8 cellular contexts compared by ENCODE assay signal in the genomic region with DNA sequence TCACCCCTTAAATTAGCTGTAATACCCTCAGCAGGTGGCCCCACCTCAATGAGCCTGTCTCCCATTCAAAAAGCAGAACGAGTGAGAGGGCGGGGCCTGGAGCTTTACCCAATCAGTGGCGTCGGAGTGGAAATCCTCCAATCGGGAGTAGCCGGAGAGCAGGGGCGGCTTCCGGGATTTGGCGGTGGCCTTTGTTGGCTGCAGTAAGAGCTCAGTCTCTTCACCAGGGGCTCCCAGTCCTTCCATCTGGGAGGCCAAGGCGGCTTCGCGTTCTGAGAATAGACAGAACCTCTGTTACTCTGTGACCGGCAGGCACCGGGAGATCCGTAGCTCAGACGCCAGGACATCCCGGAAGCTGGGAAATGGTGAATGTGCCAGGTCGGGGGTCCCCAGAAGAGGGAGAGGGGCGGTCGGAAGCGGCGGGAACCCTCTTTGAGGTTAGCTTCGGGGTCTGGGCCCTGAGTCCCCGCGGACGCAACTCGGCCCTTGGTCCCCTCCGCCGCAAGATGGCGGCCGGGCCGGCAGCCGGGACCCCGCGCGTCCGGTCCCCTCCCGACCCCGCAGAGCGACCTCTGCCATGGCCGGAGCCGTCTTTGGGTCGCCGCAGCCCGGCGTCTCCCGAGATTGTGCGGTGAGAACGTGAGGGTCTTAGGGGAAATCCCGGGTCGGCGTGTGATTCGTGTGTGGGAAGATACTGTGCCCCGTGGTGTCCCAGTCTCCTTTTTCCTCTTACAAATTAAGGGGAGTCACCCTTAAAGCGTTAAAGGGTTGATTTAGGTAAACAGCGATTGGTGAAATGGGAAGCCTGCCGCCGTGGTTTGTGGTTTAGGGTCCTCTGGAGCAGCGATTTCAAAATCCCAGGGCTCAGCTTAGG.
DNase-seq lines count a peak whose midpoint lies in the region; ATAC-seq and TF ChIP-seq lines count a peak whose summit lies in the region.

No MANE protein-coding gene starts in this region.

- no peaks in the 10 kb centered on the region for H3K36me3 Mint-ChIP-seq in natural killer cell

- DNase-seq in EL: peak; percentile 92
- peak; percentile 61 for DNase-seq in GOT3 (lab: John Stamatoyannopoulos, UW)
- peak; percentile 92 for DNase-seq in LHCN-M2 (ENCODE audit: low read depth)
- peak; percentile 95 for DNase-seq in RWPE1 (ENCODE audit: low spot score)
- DNase-seq in activated T-helper 9 cell treated with anti-CD3 and anti-CD28 coated beads, Interleukin-2, amount 50 U/mL, for 16 hours (ENCODE audit: low read depth): peak; percentile 85
- peak; percentile 94 for DNase-seq in fibroblast of pulmonary artery (ENCODE audit: low read depth)
- peak; percentile 89 for DNase-seq in natural killer cell
- DNase-seq in stimulated activated naive CD4-positive, alpha-beta T cell (lab: John Stamatoyannopoulos, UW): peak; percentile 81 to 91 (median 84)

- POLR2A ChIA-PET in RWPE1 (lab: Yijun Ruan, JAX; ENCODE audit: low non-redundant PET): interaction anchor here (0.6 kb wide), 2 partner anchors 48 to 205 kb away, joined by 3 to 4 read pairs; a partner anchor contains a TSS

- H3K4me3 Mint-ChIP-seq in natural killer cell: peak overlapping the region; percentile 98

- TF ChIP-seq CTCF in RWPE1 (conservative IDR thresholded peaks at IDR 0.05; ENCODE audit: low read depth) (no peak), fibroblast of pulmonary artery (IDR thresholded peaks at IDR 0.05; ENCODE audit: low read length, missing control alignments) (no peak), natural killer cell (IDR thresholded peaks at IDR 0.05) (no peak)

- no peaks in the 10 kb centered on the region for H3K9me3 Mint-ChIP-seq in natural killer cell

- peak overlapping the region; percentile 92 for H3K27ac ChIP-seq in RWPE1

- no peaks in the 10 kb centered on the region for H3K27me3 Mint-ChIP-seq in natural killer cell (ENCODE audit: low read depth in 2 of 2)

- intact Hi-C loops in natural killer cell (cut with micrococcal nuclease): loop anchor here (5.0 to 10.0 kb wide), 4 partner anchors 154 to 529 kb away; a partner anchor contains a TSS

- peaks cover 57 to 62% of the 10 kb centered on the region in 2 donors for H3K4me1 Mint-ChIP-seq in natural killer cell

- H3K4me3 ChIP-seq in fibroblast of pulmonary artery (replicated peaks; ENCODE audit: low read depth, low read length): peak overlapping the region; percentile 96

- H3K27ac Mint-ChIP-seq in natural killer cell: peak overlapping the region; percentile 93 to 99

- CTCF ChIA-PET in RWPE1 (lab: Yijun Ruan, JAX): interaction anchor here (0.6 to 0.7 kb wide), 3 partner anchors 67 to 297 kb away, joined by 3 to 4 read pairs (median 3); no protein-coding TSS in a partner anchor

- ATAC-seq in natural killer cell: peak; percentile 92 to 96 (median 92)

Comparison
In these comparisons a context has a peak if more than half of its experiments do, and no peak if none do; other contexts are left out.
1. Peak in every context shown above with its lines: DNase-seq, ATAC-seq, H3K4me3 ChIP-seq and H3K27ac ChIP-seq.